21 cellular contexts compared by ENCODE assay signal in the genomic region with DNA sequence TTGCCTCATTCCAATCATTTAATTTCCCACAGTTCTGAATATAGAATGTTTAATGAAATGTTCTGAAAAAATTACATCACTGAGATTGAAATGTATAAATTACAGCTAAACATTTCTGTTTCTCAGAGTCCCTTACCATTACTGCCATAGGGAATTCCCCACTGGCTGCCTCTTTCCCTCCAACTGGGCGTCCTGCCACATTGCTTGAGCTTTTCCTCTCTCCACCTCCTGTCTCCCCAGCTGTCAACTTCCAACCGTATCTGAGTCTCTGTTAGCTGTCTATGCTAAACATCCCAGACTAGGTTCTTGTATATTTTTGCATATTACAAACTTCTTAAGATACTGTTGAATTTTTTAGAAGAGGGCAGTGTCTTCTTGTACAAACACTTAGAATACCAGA.
A peak's percentile ranks its signal among the peaks of the same experiment; 100 is the strongest.
DNase-seq lines count a peak whose midpoint lies in the region; ATAC-seq lines count a peak whose summit lies in the region.
"Had no signal": no experiment of that assay in that cellular context is flagged by ENCODE, and none has a peak within 500 bp of the region (broad histone marks: within the 10 kb centered on the region; RNA-seq: fewer than 3 reads in every experiment).

No MANE protein-coding gene starts in this region.

- DNase-seq in left ventricle myocardium superior (peak; percentile 29), cardiac septum (ENCODE audit: low spot score) (no peak), NCI-H226 (peak; percentile 27), cerebellum (ENCODE audit: low spot score) (peak; percentile 28), pons (ENCODE audit: low spot score) (peak; percentile 24), amygdala (lab: John Stamatoyannopoulos, UW) (no peak), COLO668 (lab: John Stamatoyannopoulos, UW; ENCODE audit: unreplicated experiment) (no peak)
- DNase-seq: activated CD4-positive, alpha-beta T cell treated with anti-CD3 and anti-CD28 coated beads, Interleukin-2, amount 50 U/mL, for 1 hour; activated CD8-positive, alpha-beta memory T cell treated with anti-CD3 and anti-CD28 coated beads, Interleukin-2, amount 50 U/mL, for 48 hours; activated effector memory CD4-positive, alpha-beta T cell treated with anti-CD3 and anti-CD28 coated beads, Interleukin-2, amount 50 U/mL, for 16 hours; amniotic stem cell; colonic mucosa; foreskin keratinocyte; kidney glomerular epithelial cell; mesendoderm; NCI-H1417 treated with DMSO at 0.1 percent for 48 hours; SHP77; T-helper 1 cell; transverse colon had no signal

- ATAC-seq in left ventricle myocardium superior (no peak), GM21717 (IDR thresholded peaks at IDR 0.05; ENCODE audit: unreplicated experiment) (no peak)
- ATAC-seq: foreskin keratinocyte; natural killer cell treated with Interleukin-12 subunit alpha and Interleukin-12 subunit beta and Interleukin-15 and Interleukin-18, amount 100 ng/mL, for 72 hours had no signal

- intact Hi-C loops in left ventricle myocardium superior (cut with micrococcal nuclease) = no loop called here
- intact Hi-C loops in cardiac septum (cut with DNase I) = no loop called here

Comparison
In these comparisons a context has a peak if more than half of its experiments do, and no peak if none do; other contexts are left out.
1. DNase-seq: peak in left ventricle myocardium superior (single experiment), NCI-H226 (single experiment), cerebellum (single experiment) and pons (single experiment); none in cardiac septum (single experiment), amygdala (0 of 56) and COLO668 (single experiment).